25 cellular contexts compared by ENCODE assay signal in genomic region chr2:30275256-30275655, GRCh38. TPM values are rescaled to one million over a fixed set of nuclear protein-coding genes. Genes with fewer than 3 reads are reported as not detected.
DNase-seq lines count a peak whose midpoint lies in the region; ATAC-seq and TF ChIP-seq lines count a peak whose summit lies in the region.
"Had no signal": no experiment of that assay in that cellular context is flagged by ENCODE, and none has a peak within 500 bp of the region (broad histone marks: within the 10 kb centered on the region; RNA-seq: fewer than 3 reads in every experiment).

No MANE protein-coding gene starts in this region.

- no peak for TF ChIP-seq CTCF in mammary epithelial cell (conservative IDR thresholded peaks at IDR 0.05 in 1 of 2, IDR thresholded peaks at IDR 0.05 in 1 of 2; ENCODE audit: extremely low read depth in 1 of 2, insufficient read depth in 1 of 2, low read depth in 1 of 2, low read length in 2 of 2)
- TF ChIP-seq CTCF in hepatocyte (IDR thresholded peaks at IDR 0.05; ENCODE audit: poor library complexity), result no peak

- H3K27ac Mint-ChIP-seq in activated T-cell treated with anti-CD3 and anti-CD28 coated beads, Interleukin-2, amount 50 U/mL, for 72 hours, result peak overlapping the region; percentile 22
- H3K27ac Mint-ChIP-seq: activated CD8-positive, alpha-beta T cell treated with anti-CD3 and anti-CD28 coated beads, Interleukin-2, amount 10 ng/mL, durations not matched to agents 7 days and 5 days; GM23338 had no signal

- H3K4me3 Mint-ChIP-seq in activated T-cell treated with anti-CD3 and anti-CD28 coated beads, Interleukin-2, amount 50 U/mL, for 72 hours, result no peak overlapping the region
- H3K4me3 Mint-ChIP-seq: activated CD8-positive, alpha-beta T cell treated with anti-CD3 and anti-CD28 coated beads, Interleukin-2, amount 10 ng/mL, durations not matched to agents 7 days and 5 days; activated T-cell treated with anti-CD3 and anti-CD28 coated beads, Interleukin-2, amount 50 U/mL, for 24 hours; GM23338; naive thymus-derived CD8-positive, alpha-beta T cell; stimulated activated naive CD8-positive, alpha-beta T cell treated with anti-CD3 and anti-CD28 coated beads, Interleukin-15, Interleukin-2, amounts not matched to agents 100 ng/mL and 50 ng/mL, for 24 hours had no signal

- H3K27ac ChIP-seq in mammary epithelial cell (ENCODE audit: insufficient read depth, low read depth, low read length), result peak overlapping the region; percentile 68
- H3K27ac ChIP-seq in hepatocyte, result peak overlapping the region; percentile 78
- H3K27ac ChIP-seq: dorsolateral prefrontal cortex, ovary had no signal

- no peaks in the 10 kb centered on the region for H3K27me3 ChIP-seq in mammary epithelial cell (ENCODE audit: insufficient read depth, low read length)
- H3K27me3 ChIP-seq in hepatocyte, result no peaks in the 10 kb centered on the region
- H3K27me3 ChIP-seq: left lung, ovary had no signal

- no peaks in the 10 kb centered on the region for H3K79me2 ChIP-seq in mammary epithelial cell (ENCODE audit: insufficient read depth, low read length)
- no peaks in the 10 kb centered on the region for H3K79me2 ChIP-seq in hepatocyte

- H2AFZ ChIP-seq in mammary epithelial cell (ENCODE audit: low read depth, low read length) (no peak overlapping the region), hepatocyte (no peak overlapping the region)
- H2AFZ ChIP-seq: GM23338 had no signal

- no peaks in the 10 kb centered on the region for H3K36me3 Mint-ChIP-seq in activated T-cell treated with anti-CD3 and anti-CD28 coated beads, Interleukin-2, amount 50 U/mL, for 72 hours (ENCODE audit: insufficient read depth in 2 of 2)
- H3K36me3 Mint-ChIP-seq: naive thymus-derived CD8-positive, alpha-beta T cell had no signal

- H3K9me3 ChIP-seq in mammary epithelial cell (replicated peaks; ENCODE audit: insufficient read depth, low read length), result no peaks in the 10 kb centered on the region
- H3K9me3 ChIP-seq in hepatocyte (ENCODE audit: low read depth), result no peaks in the 10 kb centered on the region
- H3K9me3 ChIP-seq: left lung, ovary had no signal

- in situ Hi-C loops in mammary epithelial cell (cut with MboI; ENCODE audit: low sequenced_read_pairs in 2 of 2), result no loop called here

- ATAC-seq in activated T-cell treated with anti-CD3 and anti-CD28 coated beads, Interleukin-2, amount 50 U/mL, for 72 hours (replicated peaks in 1 of 2), result no peak
- no peak for ATAC-seq in stimulated activated naive CD8-positive, alpha-beta T cell treated with anti-CD3 and anti-CD28 coated beads, Interleukin-15, Interleukin-2, amounts not matched to agents 100 U/mL and 50 U/mL, for 24 hours
- ATAC-seq: activated CD4-positive, CD25-positive, alpha-beta regulatory T cell treated with anti-CD3 and anti-CD28 coated beads, Interleukin-2, amount 50 U/mL, for 24 hours; activated CD8-positive, alpha-beta T cell treated with anti-CD3 and anti-CD28 coated beads, Interleukin-2, amount 10 ng/mL, durations not matched to agents 7 days and 5 days; GM23338; naive thymus-derived CD8-positive, alpha-beta T cell had no signal

- H3K4me3 ChIP-seq in mammary epithelial cell (replicated peaks in 1 of 3; ENCODE audit: insufficient read depth in 1 of 3, low read depth in 2 of 3, low read length in 3 of 3) (peak overlapping the region; percentile 5 to 43 (median 7)), hepatocyte (no peak overlapping the region)
- H3K4me3 ChIP-seq: dorsolateral prefrontal cortex, GM23338, left lung, ovary had no signal

- intact Hi-C loops in mammary epithelial cell (cut with micrococcal nuclease), result loop anchor here (10.0 kb wide), 1 partner anchor 170 kb away; the partner anchor contains the start of gene LCLAT1

- no peak for DNase-seq in activated T-cell treated with anti-CD3 and anti-CD28 coated beads, Interleukin-2, amount 50 U/mL, for 72 hours
- DNase-seq in activated T-cell treated with anti-CD3 and anti-CD28 coated beads for 4 hours (no peak), mammary epithelial cell (peak; percentile 54), hepatocyte (ENCODE audit: low spot score) (no peak), NCI-H748 (lab: John Stamatoyannopoulos, UW; ENCODE audit: unreplicated experiment) (no peak), NCI-H748 treated with DMSO at 0.1 percent for 48 hours (lab: John Stamatoyannopoulos, UW) (no peak), COLO829 (ENCODE audit: low spot score) (no peak)
- no peak for DNase-seq in stimulated activated naive CD8-positive, alpha-beta T cell treated with anti-CD3 and anti-CD28 coated beads, Interleukin-15, Interleukin-2, amounts not matched to agents 100 U/mL and 50 U/mL, for 24 hours
- DNase-seq: activated CD8-positive, alpha-beta T cell treated with anti-CD3 and anti-CD28 coated beads, Interleukin-2, amount 10 ng/mL, durations not matched to agents 7 days and 5 days; activated naive CD4-positive, alpha-beta T cell; AML-193; amygdala; caudate nucleus; DMS53; dorsolateral prefrontal cortex; left lung; naive thymus-derived CD8-positive, alpha-beta T cell; NCI-H2029 treated with DMSO at 0.1 percent for 48 hours; ovary; Right ventricle myocardium superior; stimulated activated CD4-positive, alpha-beta T cell treated with anti-CD3 and anti-CD28 coated beads, Interleukin-4, amount 100 ng/mL, for 1 hour had no signal

- H3K9me3 Mint-ChIP-seq in activated T-cell treated with anti-CD3 and anti-CD28 coated beads, Interleukin-2, amount 50 U/mL, for 72 hours, result peaks cover 0 to 3% of the 10 kb centered on the region in 2 donors
- H3K9me3 Mint-ChIP-seq: GM23338; naive thymus-derived CD8-positive, alpha-beta T cell; stimulated activated naive CD8-positive, alpha-beta T cell treated with anti-CD3 and anti-CD28 coated beads, Interleukin-15, Interleukin-2, amounts not matched to agents 100 ng/mL and 50 ng/mL, for 24 hours had no signal

- peak overlapping the region; percentile 85 for H3K4me2 ChIP-seq in mammary epithelial cell (ENCODE audit: insufficient read depth, low read depth, low read length)
- H3K4me2 ChIP-seq in hepatocyte, result peak overlapping the region; percentile 11
- H3K4me2 ChIP-seq: GM23338 had no signal

- H3K36me3 ChIP-seq in mammary epithelial cell (ENCODE audit: insufficient read depth, low read length) (no peaks in the 10 kb centered on the region), hepatocyte (replicated peaks; ENCODE audit: insufficient read depth, low read depth) (no peaks in the 10 kb centered on the region)
- H3K36me3 ChIP-seq: left lung, ovary had no signal

- no peaks in the 10 kb centered on the region for H3K9me2 ChIP-seq in hepatocyte (replicated peaks; ENCODE audit: insufficient read depth)

- no peak overlapping the region for H3K9ac ChIP-seq in mammary epithelial cell (ENCODE audit: insufficient read depth, low read length)

- H3K27me3 Mint-ChIP-seq in activated T-cell treated with anti-CD3 and anti-CD28 coated beads, Interleukin-2, amount 50 U/mL, for 72 hours (ENCODE audit: low read depth), result no peaks in the 10 kb centered on the region
- H3K27me3 Mint-ChIP-seq: activated T-cell treated with anti-CD3 and anti-CD28 coated beads, Interleukin-2, amount 50 U/mL, for 24 hours; naive thymus-derived CD8-positive, alpha-beta T cell; stimulated activated naive CD8-positive, alpha-beta T cell treated with anti-CD3 and anti-CD28 coated beads, Interleukin-15, Interleukin-2, amounts not matched to agents 100 ng/mL and 50 ng/mL, for 24 hours had no signal

- dilution Hi-C loops in mammary epithelial cell (cut with HindIII; ENCODE audit: low sequenced_read_pairs), result no loop called here

- CTCF ChIA-PET in mammary epithelial cell (lab: Charles Lee; ENCODE audit: low non-redundant PET), result no interaction called here

- H3K4me1 Mint-ChIP-seq in activated T-cell treated with anti-CD3 and anti-CD28 coated beads, Interleukin-2, amount 50 U/mL, for 72 hours (ENCODE audit: low read depth), result peaks cover 75% of the 10 kb centered on the region
- H3K4me1 Mint-ChIP-seq: GM23338 had no signal

- H3K4me1 ChIP-seq in mammary epithelial cell (ENCODE audit: insufficient read depth, low read length) (peaks cover 27% of the 10 kb centered on the region), hepatocyte (ENCODE audit: insufficient read depth) (peaks cover 26% of the 10 kb centered on the region)

- 2% methylated on average over 3 of the region's 3 CpGs for WGBS in mammary epithelial cell (ENCODE audit: low coverage, missing lambda C conversion rate)
- 88% methylated on average over 3 of the region's 3 CpGs for WGBS in hepatocyte (ENCODE audit: low lambda C conversion rate, missing lambda C conversion rate)

- BruUV-seq in mammary epithelial cell (replicated peaks; lab: Mats Ljungman, UMichigan), result no TSS peak

- H4K20me1 ChIP-seq in mammary epithelial cell (ENCODE audit: insufficient read depth, low read length) (no peaks in the 10 kb centered on the region), hepatocyte (ENCODE audit: insufficient read depth, poor library complexity, severe bottlenecking) (no peaks in the 10 kb centered on the region)

RNA-seq across cellular contexts. Expression of gene LBH, which starts 43.9 kb away (rescaled TPM):
- total RNA-seq in activated T-cell treated with anti-CD3 and anti-CD28 coated beads, Interleukin-2, amount 50 U/mL, for 72 hours, result 100 to 1,000 TPM; 129 to 133 TPM
- total RNA-seq in mammary epithelial cell, result 10 to 100 TPM in 1 of 2 donors, 1 to 10 TPM in 1; 1.2 to 56.5 TPM
- polyA plus RNA-seq in mammary epithelial cell, result 2.4 TPM
- 6.3 TPM for polyA minus RNA-seq in mammary epithelial cell
- 75.9 and 98.3 TPM in 2 replicates for total RNA-seq in hepatocyte
- polyA plus RNA-seq in hepatocyte, result 54.1 and 54.2 TPM in 2 replicates
